11 cellular contexts compared by ENCODE assay signal in the genomic region with DNA sequence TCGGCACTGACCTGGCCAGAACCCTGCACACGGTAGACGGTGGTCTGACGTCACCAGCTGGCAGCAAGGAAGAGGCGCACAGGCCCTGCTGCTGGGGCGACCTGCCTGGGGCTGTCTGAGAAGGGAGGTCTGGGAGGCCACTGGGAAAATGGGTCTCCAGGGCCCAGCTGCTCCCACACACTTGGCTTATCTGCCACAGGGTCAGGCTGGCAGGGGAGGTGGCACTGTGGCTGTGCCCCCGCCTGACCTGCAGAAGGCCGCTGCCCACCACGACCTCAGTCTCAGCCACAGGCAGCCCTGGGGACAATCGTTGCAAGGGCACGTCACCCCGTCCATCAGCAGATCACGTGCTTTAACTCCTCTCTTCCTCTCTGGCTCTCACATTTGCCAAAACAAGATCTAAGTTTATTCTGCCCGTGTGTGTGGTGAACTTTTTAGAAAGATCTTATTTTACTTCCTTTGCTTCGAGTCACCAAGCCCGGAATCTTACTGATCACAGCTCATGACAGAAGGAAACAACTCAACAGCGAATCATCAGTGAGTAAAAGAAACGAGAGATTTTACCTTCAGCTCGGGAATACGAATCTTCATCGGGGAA. TPM values are rescaled to one million over a fixed set of nuclear protein-coding genes. Genes with fewer than 3 reads are reported as not detected.
DNase-seq lines count a peak whose midpoint lies in the region; ATAC-seq and TF ChIP-seq lines count a peak whose summit lies in the region.
"Had no signal": no experiment of that assay in that cellular context is flagged by ENCODE, and none has a peak within 500 bp of the region (broad histone marks: within the 10 kb centered on the region; RNA-seq: fewer than 3 reads in every experiment).

No MANE protein-coding gene starts in this region.

- WGBS in endodermal cell (ENCODE audit: insufficient coverage in 1 of 2, insufficient read length in 1 of 2), 2 experiments, result 85 to 88% methylated on average over 16 to 21 of the region's 21 CpGs
- 79% methylated on average over 20 to 21 of the region's 21 CpGs for WGBS in body of pancreas, 2 donors

- TF ChIP-seq CTCF in endodermal cell (conservative IDR thresholded peaks at IDR 0.05) (no peak), BE2C (IDR thresholded peaks at IDR 0.05; ENCODE audit: low read depth, low read length) (no peak), body of pancreas (IDR thresholded peaks at IDR 0.05) (no peak)

- TF ChIP-seq POLR2A in body of pancreas (IDR thresholded peaks at IDR 0.05), result no peak

- no peak overlapping the region for H3K4me3 ChIP-seq in endodermal cell (ENCODE audit: low read length)
- H3K4me3 ChIP-seq in naive thymus-derived CD4-positive, alpha-beta T cell (ENCODE audit: low read length), result no peak overlapping the region
- no peak overlapping the region for H3K4me3 ChIP-seq in BE2C (ENCODE audit: low read depth, low read length)
- H3K4me3 ChIP-seq in body of pancreas, result no peak overlapping the region

- no peak overlapping the region for H3K4me3 Mint-ChIP-seq in endodermal cell
- peak overlapping the region in 3 of 10 donors; percentile 16 to 31 (median 18) for H3K4me3 Mint-ChIP-seq in naive thymus-derived CD4-positive, alpha-beta T cell
- H3K4me3 Mint-ChIP-seq: natural killer cell treated with Interleukin-12 subunit alpha and Interleukin-12 subunit beta and Interleukin-15 and Interleukin-18, amount 100 ng/mL, for 72 hours had no signal

- H3K9ac ChIP-seq in endodermal cell (ENCODE audit: extremely low read depth, low read length, poor library complexity, severe bottlenecking), result no peak overlapping the region

- intact Hi-C loops in naive thymus-derived CD4-positive, alpha-beta T cell (cut with micrococcal nuclease), result loop anchor here in 1 of 2 donors (5.0 kb wide), 1 partner anchor 56 kb away; no protein-coding TSS in a partner anchor
- intact Hi-C loops in body of pancreas (cut with DNase I), result no loop called here

- H3K4me1 ChIP-seq in endodermal cell (ENCODE audit: control insufficient read depth, insufficient read depth, low read length), result peaks cover 2% of the 10 kb centered on the region
- no peaks in the 10 kb centered on the region for H3K4me1 ChIP-seq in naive thymus-derived CD4-positive, alpha-beta T cell (ENCODE audit: control insufficient read depth in 2 of 2, insufficient read depth in 2 of 2, low read length in 2 of 2)
- no peaks in the 10 kb centered on the region for H3K4me1 ChIP-seq in BE2C
- H3K4me1 ChIP-seq in body of pancreas, result peaks cover 30% of the 10 kb centered on the region

- H3K4me1 Mint-ChIP-seq in endodermal cell, result peaks cover 6% of the 10 kb centered on the region
- H3K4me1 Mint-ChIP-seq in naive thymus-derived CD4-positive, alpha-beta T cell, result peaks cover 7 to 22% (median 15%) of the 10 kb centered on the region in 7 donors

- CTCF ChIA-PET in naive thymus-derived CD4-positive, alpha-beta T cell (lab: Charles Lee), result interaction anchor here (0.6 to 3.9 kb wide), 20 partner anchors 10 to 402 kb away, joined by 3 to 35 read pairs (median 4); partner anchors contain the start of gene NRTN

- H3K36me3 Mint-ChIP-seq in endodermal cell (ENCODE audit: low read depth), result no peaks in the 10 kb centered on the region
- peaks cover 0 to 18% (median 5%) of the 10 kb centered on the region in 5 donors for H3K36me3 Mint-ChIP-seq in naive thymus-derived CD4-positive, alpha-beta T cell
- H3K36me3 Mint-ChIP-seq: natural killer cell treated with Interleukin-12 subunit alpha and Interleukin-12 subunit beta and Interleukin-15 and Interleukin-18, amount 100 ng/mL, for 72 hours had no signal

- peak; percentile 50 for DNase-seq in AG20443 (ENCODE audit: low spot score)
- DNase-seq in NCI-H226, result peak; percentile 60
- no peak for DNase-seq in endodermal cell
- DNase-seq in naive thymus-derived CD4-positive, alpha-beta T cell, result no peak
- no peak for DNase-seq in BE2C
- no peak for DNase-seq in body of pancreas
- DNase-seq: NCI-H524 treated with DMSO at 0.1 percent for 48 hours, T1000 had no signal

- H3K27ac ChIP-seq in endodermal cell (ENCODE audit: low read depth, low read length) (peak overlapping the region; percentile 32), body of pancreas (no peak overlapping the region)
- no peak overlapping the region for H3K27ac ChIP-seq in naive thymus-derived CD4-positive, alpha-beta T cell (ENCODE audit: low read depth, low read length)

- H3K27me3 Mint-ChIP-seq in endodermal cell (ENCODE audit: insufficient read depth), result peaks cover 9% of the 10 kb centered on the region
- H3K27me3 Mint-ChIP-seq in naive thymus-derived CD4-positive, alpha-beta T cell, result no peaks in the 10 kb centered on the region
- H3K27me3 Mint-ChIP-seq: natural killer cell treated with Interleukin-12 subunit alpha and Interleukin-12 subunit beta and Interleukin-15 and Interleukin-18, amount 100 ng/mL, for 72 hours had no signal

- H3K9me3 Mint-ChIP-seq in endodermal cell, result no peaks in the 10 kb centered on the region
- H3K9me3 Mint-ChIP-seq in naive thymus-derived CD4-positive, alpha-beta T cell, result no peaks in the 10 kb centered on the region
- H3K9me3 Mint-ChIP-seq: natural killer cell treated with Interleukin-12 subunit alpha and Interleukin-12 subunit beta and Interleukin-15 and Interleukin-18, amount 100 ng/mL, for 72 hours had no signal

- no peaks in the 10 kb centered on the region for H3K36me3 ChIP-seq in endodermal cell (ENCODE audit: control insufficient read depth, insufficient read depth, low read length)
- H3K36me3 ChIP-seq in naive thymus-derived CD4-positive, alpha-beta T cell (ENCODE audit: control insufficient read depth in 2 of 3, insufficient read depth in 3 of 3, low read length in 3 of 3), result no peaks in the 10 kb centered on the region
- no peaks in the 10 kb centered on the region for H3K36me3 ChIP-seq in BE2C
- no peaks in the 10 kb centered on the region for H3K36me3 ChIP-seq in body of pancreas (replicated peaks in 1 of 2; ENCODE audit: insufficient read depth in 1 of 2, low read depth in 2 of 2)

- no peaks in the 10 kb centered on the region for H3K9me3 ChIP-seq in endodermal cell (ENCODE audit: control insufficient read depth, low read length)
- no peaks in the 10 kb centered on the region for H3K9me3 ChIP-seq in naive thymus-derived CD4-positive, alpha-beta T cell (ENCODE audit: control insufficient read depth in 2 of 3, low read length in 3 of 3)
- H3K9me3 ChIP-seq in BE2C, result no peaks in the 10 kb centered on the region
- H3K9me3 ChIP-seq in body of pancreas, result no peaks in the 10 kb centered on the region

- H3K27me3 ChIP-seq in endodermal cell (ENCODE audit: control insufficient read depth, insufficient read depth, low read length, poor library complexity, severe bottlenecking) (no peaks in the 10 kb centered on the region), BE2C (no peaks in the 10 kb centered on the region), body of pancreas (no peaks in the 10 kb centered on the region)
- no peaks in the 10 kb centered on the region for H3K27me3 ChIP-seq in naive thymus-derived CD4-positive, alpha-beta T cell (ENCODE audit: control insufficient read depth in 2 of 2, insufficient read depth in 2 of 2, low read length in 2 of 2)

- POLR2A ChIA-PET in naive thymus-derived CD4-positive, alpha-beta T cell (lab: Charles Lee), result interaction anchor here (0.7 kb wide), 1 partner anchor 10 kb away, joined by 3 read pairs; no protein-coding TSS in a partner anchor

- ATAC-seq in naive thymus-derived CD4-positive, alpha-beta T cell, result no peak
- ATAC-seq in HG03280 (IDR thresholded peaks at IDR 0.05; ENCODE audit: unreplicated experiment) (no peak), HG03378 (IDR thresholded peaks at IDR 0.05; ENCODE audit: unreplicated experiment) (no peak), body of pancreas (no peak)

- H3K27ac Mint-ChIP-seq in endodermal cell, result no peak overlapping the region
- peak overlapping the region in 5 of 9 donors; percentile 9 to 57 (median 49) for H3K27ac Mint-ChIP-seq in naive thymus-derived CD4-positive, alpha-beta T cell
- H3K27ac Mint-ChIP-seq: natural killer cell treated with Interleukin-12 subunit alpha and Interleukin-12 subunit beta and Interleukin-15 and Interleukin-18, amount 100 ng/mL, for 72 hours had no signal

RNA-seq across cellular contexts. Expression of gene RANBP3, which starts 45.2 kb away (rescaled TPM):
- 10 to 100 TPM; 77.4 to 81.4 TPM for total RNA-seq in endodermal cell
- polyA plus RNA-seq in endodermal cell (2013, experiment 1 of 2), result 72.9 TPM
- polyA plus RNA-seq in endodermal cell (2013, experiment 2 of 2), result 60.6 TPM
- 100 to 1,000 TPM in 1 of 5 experiments, 10 to 100 TPM in 4; 88.3 to 104 (median 94.0) TPM for total RNA-seq in naive thymus-derived CD4-positive, alpha-beta T cell
- 10 to 100 TPM in 1 of 2 donors, 1 to 10 TPM in 1; 7.0 to 12.4 TPM for polyA plus RNA-seq in naive thymus-derived CD4-positive, alpha-beta T cell
- polyA plus RNA-seq in BE2C (2012; ENCODE audit: insufficient read depth, insufficient read length, low read depth), result 210 TPM
- total RNA-seq in body of pancreas, result 10 to 100 TPM; 62.0 to 90.0 TPM

Comparison
In these comparisons a context has a peak if more than half of its experiments do, and no peak if none do; other contexts are left out.
1. DNase-seq: peak in AG20443 (single experiment) and NCI-H226 (single experiment); none in endodermal cell (single experiment), naive thymus-derived CD4-positive, alpha-beta T cell (0 of 9), BE2C (single experiment) and body of pancreas (0 of 4).